Comparison of ENCODE assay signal across 12 cellular contexts in genomic region chr17:40097087-40097486, GRCh38. TPM values are rescaled to one million over a fixed set of nuclear protein-coding genes. Genes with fewer than 3 reads are reported as not detected.
DNase-seq lines count a peak whose midpoint lies in the region; ATAC-seq, FAIRE-seq and TF ChIP-seq lines count a peak whose summit lies in the region.
"Had no signal": no experiment of that assay in that cellular context is flagged by ENCODE, and none has a peak within 500 bp of the region (broad histone marks: within the 10 kb centered on the region; RNA-seq: fewer than 3 reads in every experiment).

No MANE protein-coding gene starts in this region.

- TF ChIP-seq CTCF in liver (IDR thresholded peaks at IDR 0.05; ENCODE audit: low read depth, low read length, missing input control), result no peak

- DNase-seq in activated CD4-positive, alpha-beta T cell treated with anti-CD3 and anti-CD28 coated beads for 36 hours, result no peak
- no peak for DNase-seq in activated CD4-positive, alpha-beta T cell treated with anti-CD3 and anti-CD28 coated beads for 48 hours
- DNase-seq in activated naive CD8-positive, alpha-beta T cell treated with anti-CD3 and anti-CD28 coated beads for 36 hours, result no peak
- DNase-seq in COLO829 (ENCODE audit: low spot score), result no peak
- DNase-seq in urothelium cell line (ENCODE audit: low spot score), result no peak
- no peak for DNase-seq in occipital lobe (lab: John Stamatoyannopoulos, UW)
- DNase-seq: activated CD4-positive, alpha-beta T cell treated with anti-CD3 and anti-CD28 coated beads for 1 hour; cerebellar nuclear complex; MV-4-11 had no signal

- peaks cover 45% of the 10 kb centered on the region for H3K36me3 Mint-ChIP-seq in activated CD4-positive, alpha-beta T cell treated with anti-CD3 and anti-CD28 coated beads for 36 hours (ENCODE audit: low read depth)
- H3K36me3 Mint-ChIP-seq in activated naive CD8-positive, alpha-beta T cell treated with anti-CD3 and anti-CD28 coated beads for 36 hours, result peaks cover 37% of the 10 kb centered on the region

- H3K9ac ChIP-seq in liver (ENCODE audit: low read depth in 1 of 2, low read length in 2 of 2) (peak overlapping the region in 1 of 2 donors; percentile 23), subcutaneous abdominal adipose tissue (ENCODE audit: low read length in 5 of 5) (peak overlapping the region in 4 of 5 donors; percentile 49 to 81 (median 53))

- CTCF ChIA-PET in activated CD4-positive, alpha-beta T cell treated with anti-CD3 and anti-CD28 coated beads for 36 hours (lab: Charles Lee), result interaction anchor here (2.8 to 11.1 kb wide), 2 partner anchors 15 to 71 kb away, joined by 8 to 156 read pairs; no protein-coding TSS in a partner anchor

- H3K4me3 ChIP-seq in liver (ENCODE audit: low read depth in 1 of 3, low read length in 3 of 3) (no peak overlapping the region), subcutaneous abdominal adipose tissue (ENCODE audit: low read depth in 1 of 5, low read length in 5 of 5) (peak overlapping the region; percentile 55 to 100 (median 77))

- POLR2A ChIA-PET in activated CD4-positive, alpha-beta T cell treated with anti-CD3 and anti-CD28 coated beads for 36 hours (lab: Charles Lee), result no interaction called here

- H3K27ac Mint-ChIP-seq in activated CD4-positive, alpha-beta T cell treated with anti-CD3 and anti-CD28 coated beads for 36 hours, result peak overlapping the region; percentile 90
- H3K27ac Mint-ChIP-seq in activated naive CD8-positive, alpha-beta T cell treated with anti-CD3 and anti-CD28 coated beads for 36 hours, result peak overlapping the region; percentile 90

- peak overlapping the region; percentile 88 for H3K4me3 Mint-ChIP-seq in activated CD4-positive, alpha-beta T cell treated with anti-CD3 and anti-CD28 coated beads for 36 hours
- H3K4me3 Mint-ChIP-seq in activated naive CD8-positive, alpha-beta T cell treated with anti-CD3 and anti-CD28 coated beads for 36 hours, result peak overlapping the region; percentile 54

- no peaks in the 10 kb centered on the region for H3K27me3 Mint-ChIP-seq in activated CD4-positive, alpha-beta T cell treated with anti-CD3 and anti-CD28 coated beads for 36 hours
- H3K27me3 Mint-ChIP-seq in activated naive CD8-positive, alpha-beta T cell treated with anti-CD3 and anti-CD28 coated beads for 36 hours, result no peaks in the 10 kb centered on the region

- H3K36me3 ChIP-seq in liver (ENCODE audit: control insufficient read depth in 4 of 4, insufficient read depth in 3 of 4, low read depth in 1 of 4, low read length in 3 of 4) (peaks cover 14 to 35% (median 23%) of the 10 kb centered on the region in 4 donors), subcutaneous abdominal adipose tissue (ENCODE audit: control insufficient read depth in 5 of 5, insufficient read depth in 5 of 5, low read length in 5 of 5) (peaks cover 0 to 56% (median 54%) of the 10 kb centered on the region in 5 donors)

- no peaks in the 10 kb centered on the region for H3K27me3 ChIP-seq in liver (ENCODE audit: control insufficient read depth in 4 of 4, insufficient read depth in 4 of 4, low read length in 3 of 4)
- peaks cover 0 to 8% (median 0%) of the 10 kb centered on the region in 5 donors for H3K27me3 ChIP-seq in subcutaneous abdominal adipose tissue (ENCODE audit: control insufficient read depth in 5 of 5, insufficient read depth in 4 of 5, low read length in 5 of 5)

- H3K27ac ChIP-seq in liver (ENCODE audit: low read depth in 1 of 2, low read length in 2 of 2) (peak overlapping the region; percentile 98 to 99), subcutaneous abdominal adipose tissue (ENCODE audit: low read depth, low read length) (peak overlapping the region; percentile 95)

- peaks cover 20 to 68% (median 52%) of the 10 kb centered on the region in 4 donors for H3K4me1 ChIP-seq in liver (ENCODE audit: control insufficient read depth in 4 of 4, insufficient read depth in 4 of 4, low read length in 3 of 4)
- H3K4me1 ChIP-seq in subcutaneous abdominal adipose tissue (ENCODE audit: control insufficient read depth in 5 of 5, insufficient read depth in 5 of 5, low read length in 5 of 5), result peaks cover 39 to 88% (median 82%) of the 10 kb centered on the region in 5 donors

- ATAC-seq in activated CD4-positive, alpha-beta T cell treated with anti-CD3 and anti-CD28 coated beads for 36 hours, result no peak

- 87% methylated on average over 10 of the region's 10 CpGs for WGBS in liver

- H3K9me3 ChIP-seq in liver (ENCODE audit: control insufficient read depth in 4 of 4, low read length in 3 of 4), result no peaks in the 10 kb centered on the region
- no peaks in the 10 kb centered on the region for H3K9me3 ChIP-seq in subcutaneous abdominal adipose tissue (ENCODE audit: control insufficient read depth in 5 of 5, low read length in 5 of 5)

- H3K9me3 Mint-ChIP-seq in activated CD4-positive, alpha-beta T cell treated with anti-CD3 and anti-CD28 coated beads for 36 hours (ENCODE audit: low read depth), result no peaks in the 10 kb centered on the region
- no peaks in the 10 kb centered on the region for H3K9me3 Mint-ChIP-seq in activated naive CD8-positive, alpha-beta T cell treated with anti-CD3 and anti-CD28 coated beads for 36 hours

- no peak for FAIRE-seq in urothelium cell line (lab: Jason Lieb, UNC)
- FAIRE-seq: A204.1 had no signal

- intact Hi-C loops in activated CD4-positive, alpha-beta T cell treated with anti-CD3 and anti-CD28 coated beads for 36 hours (cut with DNase I, micrococcal nuclease), result loop anchor here (2.0 to 10.0 kb wide), 9 partner anchors 26 to 505 kb away; partner anchors contain the start of genes CDC6 (in 1 of the 2), THRA (in 1 of the 2) and TOP2A (in 1 of the 2)

- TF ChIP-seq RAD21 in liver (IDR thresholded peaks at IDR 0.05), result no peak

- H3K4me1 Mint-ChIP-seq in activated CD4-positive, alpha-beta T cell treated with anti-CD3 and anti-CD28 coated beads for 36 hours, result peaks cover 81% of the 10 kb centered on the region
- peaks cover 71% of the 10 kb centered on the region for H3K4me1 Mint-ChIP-seq in activated naive CD8-positive, alpha-beta T cell treated with anti-CD3 and anti-CD28 coated beads for 36 hours

TF ChIP-seq in liver, 16 proteins besides CTCF, POLR2A, EP300 and RAD21 (continues in another document):
- TF ChIP-seq HNF4A (conservative IDR thresholded peaks at IDR 0.05) (no peak), TAF1 (conservative IDR thresholded peaks at IDR 0.05) (no peak), NR2F2 (IDR thresholded peaks at IDR 0.05) (no peak), REST (IDR thresholded peaks at IDR 0.05) (no peak), GABPA (IDR thresholded peaks at IDR 0.05 in 1 of 2, conservative IDR thresholded peaks at IDR 0.05 in 1 of 2) (no peak), HNF4G (IDR thresholded peaks at IDR 0.05) (no peak)

RNA-seq across cellular contexts. Expression of gene NR1D1, which starts 3.3 kb away (rescaled TPM):
- total RNA-seq in activated CD4-positive, alpha-beta T cell treated with anti-CD3 and anti-CD28 coated beads for 36 hours, result 1 to 10 TPM; 5.2 to 5.4 TPM
- 1 to 10 TPM; 4.8 to 5.8 TPM for total RNA-seq in activated naive CD8-positive, alpha-beta T cell treated with anti-CD3 and anti-CD28 coated beads for 36 hours
- total RNA-seq in liver (1 to 10 TPM in 1 of 2 donors, under 1 TPM in 1; 0.84 to 2.3 TPM), occipital lobe (0.78 TPM)
- 10 to 100 TPM in 1 of 2 donors, 1 to 10 TPM in 1; 8.8 to 13.7 TPM for polyA plus RNA-seq in liver

RNA-seq across cellular contexts. Expression of gene MSL1, which starts 24.7 kb away (rescaled TPM):
- 10 to 100 TPM; 81.7 to 89.6 TPM for total RNA-seq in activated CD4-positive, alpha-beta T cell treated with anti-CD3 and anti-CD28 coated beads for 36 hours
- 10 to 100 TPM; 62.7 to 66.7 TPM for total RNA-seq in activated naive CD8-positive, alpha-beta T cell treated with anti-CD3 and anti-CD28 coated beads for 36 hours
- total RNA-seq in liver, result 10 to 100 TPM; 24.0 to 43.7 TPM
- polyA plus RNA-seq in liver, result 10 to 100 TPM in 1 of 2 donors, 1 to 10 TPM in 1; 7.9 to 23.1 TPM
- total RNA-seq in occipital lobe, result 89.2 TPM

RNA-seq across cellular contexts. Expression of gene THRA, which starts 34.3 kb away (rescaled TPM):
- total RNA-seq in activated CD4-positive, alpha-beta T cell treated with anti-CD3 and anti-CD28 coated beads for 36 hours, result 10 to 100 TPM; 12.9 to 13.1 TPM
- 10 to 100 TPM; 11.4 to 12.1 TPM for total RNA-seq in activated naive CD8-positive, alpha-beta T cell treated with anti-CD3 and anti-CD28 coated beads for 36 hours
- total RNA-seq in liver (10 to 100 TPM in 1 of 2 donors, 1 to 10 TPM in 1; 8.5 to 10.3 TPM), occipital lobe (91.1 TPM)
- polyA plus RNA-seq in liver, result 1 to 10 TPM; 3.2 to 6.3 TPM

RNA-seq across cellular contexts. Expression of gene MED24, which starts 42.9 kb away (rescaled TPM):
- 100 to 1,000 TPM in 1 of 2 experiments, 10 to 100 TPM in 1; 97.4 to 110 TPM for total RNA-seq in activated CD4-positive, alpha-beta T cell treated with anti-CD3 and anti-CD28 coated beads for 36 hours
- 100 to 1,000 TPM; 103 to 107 TPM for total RNA-seq in activated naive CD8-positive, alpha-beta T cell treated with anti-CD3 and anti-CD28 coated beads for 36 hours
- total RNA-seq in liver (10 to 100 TPM; 31.0 to 37.1 TPM), occipital lobe (72.5 TPM)
- polyA plus RNA-seq in liver, result 10 to 100 TPM; 19.2 to 27.2 TPM

RNA-seq across cellular contexts. Expression of gene CASC3, which starts 43.2 kb away (rescaled TPM):
- total RNA-seq in activated CD4-positive, alpha-beta T cell treated with anti-CD3 and anti-CD28 coated beads for 36 hours, result 100 to 1,000 TPM in 1 of 2 experiments, 10 to 100 TPM in 1; 88.3 to 104 TPM
- 10 to 100 TPM; 74.5 to 77.0 TPM for total RNA-seq in activated naive CD8-positive, alpha-beta T cell treated with anti-CD3 and anti-CD28 coated beads for 36 hours
- total RNA-seq in liver (10 to 100 TPM; 17.1 to 17.9 TPM), occipital lobe (43.8 TPM)
- polyA plus RNA-seq in liver, result 10 to 100 TPM; 11.4 to 12.9 TPM

Comparison
In these comparisons a context has a peak if more than half of its experiments do, and no peak if none do; other contexts are left out.
1. H3K4me3 ChIP-seq: peak in subcutaneous abdominal adipose tissue (5 of 5); none in liver (0 of 3).